ENCODE assay signal across 10 cellular contexts in genomic region chr16:57797526-57798266, GRCh38. TPM values are rescaled to one million over a fixed set of nuclear protein-coding genes. Genes with fewer than 3 reads are reported as not detected.
DNase-seq lines count a peak whose midpoint lies in the region; ATAC-seq and TF ChIP-seq lines count a peak whose summit lies in the region.
"Had no signal": no experiment of that assay in that cellular context is flagged by ENCODE, and none has a peak within 500 bp of the region (broad histone marks: within the 10 kb centered on the region; RNA-seq: fewer than 3 reads in every experiment).

No MANE protein-coding gene starts in this region.

- H3K9me3 ChIP-seq in HUES48 (ENCODE audit: control insufficient read depth, insufficient read depth, low read length), result no peaks in the 10 kb centered on the region
- H3K9me3 ChIP-seq in spleen, result no peaks in the 10 kb centered on the region

- in situ Hi-C loops in astrocyte of the cerebellum (cut with HindIII; ENCODE audit: low sequenced_read_pairs), result loop anchor here (5.0 to 25.0 kb wide), 3 partner anchors 50 to 190 kb away; a partner anchor contains a TSS

- ATAC-seq in HG03378 (IDR thresholded peaks at IDR 0.05; ENCODE audit: unreplicated experiment), result no peak
- no peak for ATAC-seq in HG03039 (IDR thresholded peaks at IDR 0.05; ENCODE audit: unreplicated experiment)
- ATAC-seq in HG02885 (IDR thresholded peaks at IDR 0.05; ENCODE audit: poor library complexity, unreplicated experiment), result no peak
- ATAC-seq: naive thymus-derived CD4-positive, alpha-beta T cell had no signal

- WGBS in spleen, 5 donors, result 70 to 84% (median 76%) methylated on average over 30 to 42 of the region's 42 CpGs

- TF ChIP-seq CTCF in astrocyte of the cerebellum (IDR thresholded peaks at IDR 0.05; ENCODE audit: low read depth, low read length, missing control alignments) (no peak), retinal pigment epithelial cell (conservative IDR thresholded peaks at IDR 0.05; ENCODE audit: low read depth, low read length) (no peak), spleen (IDR thresholded peaks at IDR 0.05 in 8 of 11, conservative IDR thresholded peaks at IDR 0.05 in 3 of 11) (no peak)

- TF ChIP-seq POLR2A in spleen (IDR thresholded peaks at IDR 0.05), result no peak

- no peak overlapping the region for H3K9ac ChIP-seq in HUES48 (ENCODE audit: low read depth, low read length)

- H3K4me1 ChIP-seq in HUES48 (ENCODE audit: control insufficient read depth, insufficient read depth, low read length) (peaks cover 31% of the 10 kb centered on the region), spleen (peaks cover 25 to 53% (median 41%) of the 10 kb centered on the region in 6 donors)

- H3K36me3 ChIP-seq in HUES48 (ENCODE audit: control insufficient read depth, insufficient read depth, low read length), result no peaks in the 10 kb centered on the region
- H3K36me3 ChIP-seq in spleen, result peaks cover 0 to 34% (median 6%) of the 10 kb centered on the region in 6 donors

- DNase-seq in astrocyte of the cerebellum (ENCODE audit: low read depth), result no peak
- DNase-seq in islet precursor cell, result peak; percentile 96
- no peak for DNase-seq in retinal pigment epithelial cell (ENCODE audit: low read depth)
- DNase-seq in spleen, result no peak
- DNase-seq: naive thymus-derived CD4-positive, alpha-beta T cell; NCI-H146 had no signal

- peak overlapping the region; percentile 66 for H3K27ac ChIP-seq in HUES48 (ENCODE audit: low read depth, low read length)
- H3K27ac ChIP-seq in spleen, result peak overlapping the region in 1 of 8 donors; percentile 23

- H3K4me3 ChIP-seq in HUES48 (ENCODE audit: low read depth, low read length) (peak overlapping the region; percentile 41; the same call in 1 of the 2 replicates), astrocyte of the cerebellum (ENCODE audit: low read depth, low read length) (peak overlapping the region; percentile 12), retinal pigment epithelial cell (ENCODE audit: low read length) (peak overlapping the region; percentile 14), spleen (no peak overlapping the region)

- intact Hi-C loops in spleen (cut with DNase I; ENCODE audit: low total_unique reads), result no loop called here

- H3K27me3 ChIP-seq in HUES48 (ENCODE audit: control insufficient read depth, insufficient read depth, low read length) (peaks cover 37% of the 10 kb centered on the region), spleen (replicated peaks in 1 of 7) (peaks cover 0 to 28% (median 0%) of the 10 kb centered on the region in 7 donors)

RNA-seq across cellular contexts. Expression of gene KIFC3, which starts 4.6 kb away (rescaled TPM):
- total RNA-seq in spleen, result 10 to 100 TPM; 30.3 to 61.5 (median 47.5) TPM
- 10 to 100 TPM in 2 of 3 donors, 1 to 10 TPM in 1; 4.6 to 25.2 (median 15.9) TPM for polyA plus RNA-seq in spleen
- polyA plus RNA-seq: naive thymus-derived CD4-positive, alpha-beta T cell had no signal

Comparison
In these comparisons a context has a peak if more than half of its experiments do, and no peak if none do; other contexts are left out.
1. H3K4me3 ChIP-seq: peak in HUES48 (single experiment), astrocyte of the cerebellum (single experiment) and retinal pigment epithelial cell (single experiment); none in spleen (0 of 8).